In genomic region chr1:19232526-19232851, GRCh38 we compare ENCODE assay signal across 10 cellular contexts. TPM values are rescaled to one million over a fixed set of nuclear protein-coding genes. Genes with fewer than 3 reads are reported as not detected.
DNase-seq lines count a peak whose midpoint lies in the region; ATAC-seq and TF ChIP-seq lines count a peak whose summit lies in the region.
"Had no signal": no experiment of that assay in that cellular context is flagged by ENCODE, and none has a peak within 500 bp of the region (broad histone marks: within the 10 kb centered on the region; RNA-seq: fewer than 3 reads in every experiment).

No MANE protein-coding gene starts in this region.

- H3K27ac ChIP-seq in dorsolateral prefrontal cortex, result peak overlapping the region in 55 of 59 donors; percentile 0 to 82 (median 74)
- H3K27ac ChIP-seq in liver (ENCODE audit: low read depth in 1 of 2, low read length in 2 of 2), result no peak overlapping the region
- no peak overlapping the region for H3K27ac ChIP-seq in neuronal stem cell (replicated peaks; ENCODE audit: low read length)

- ATAC-seq in Right ventricle myocardium superior (ENCODE audit: poor library complexity) (peak; percentile 90), GM21423 (IDR thresholded peaks at IDR 0.05; ENCODE audit: unreplicated experiment) (no peak)

- H3K4me1 ChIP-seq in liver (ENCODE audit: control insufficient read depth in 4 of 4, insufficient read depth in 4 of 4, low read length in 3 of 4) (peaks cover 3 to 16% (median 15%) of the 10 kb centered on the region in 4 donors), neuronal stem cell (ENCODE audit: control insufficient read depth in 2 of 2, insufficient read depth in 1 of 2, low read depth in 1 of 2, low read length in 2 of 2) (no peaks in the 10 kb centered on the region)
- H3K4me1 ChIP-seq: BE2C had no signal

- intact Hi-C loops in Right ventricle myocardium superior (cut with DNase I), result no loop called here
- intact Hi-C loops in cardiac septum (cut with DNase I), result no loop called here
- intact Hi-C loops in dorsolateral prefrontal cortex (cut with DNase I), result no loop called here

- H4K8ac ChIP-seq in neuronal stem cell (ENCODE audit: low read depth, low read length), result no peak overlapping the region

- no peak overlapping the region for H2BK15ac ChIP-seq in neuronal stem cell (ENCODE audit: low read length)

- no peak overlapping the region for H3K14ac ChIP-seq in neuronal stem cell (ENCODE audit: low read length)

- H2BK120ac ChIP-seq in neuronal stem cell (ENCODE audit: low read depth, low read length), result no peak overlapping the region

- H2BK12ac ChIP-seq in neuronal stem cell (ENCODE audit: low read length), result no peak overlapping the region

- H3K9me3 ChIP-seq in liver (ENCODE audit: control insufficient read depth in 4 of 4, low read length in 3 of 4) (no peaks in the 10 kb centered on the region), neuronal stem cell (replicated peaks in 1 of 2; ENCODE audit: control insufficient read depth in 2 of 2, insufficient read depth in 1 of 2, low read depth in 1 of 2, low read length in 2 of 2) (no peaks in the 10 kb centered on the region)
- H3K9me3 ChIP-seq: BE2C had no signal

- H3K4ac ChIP-seq in neuronal stem cell (ENCODE audit: low read length), result no peak overlapping the region

- H3K36me3 ChIP-seq in liver (ENCODE audit: control insufficient read depth in 4 of 4, insufficient read depth in 3 of 4, low read depth in 1 of 4, low read length in 3 of 4) (peaks cover 23 to 58% (median 31%) of the 10 kb centered on the region in 4 donors), neuronal stem cell (replicated peaks in 1 of 2; ENCODE audit: control insufficient read depth in 2 of 2, insufficient read depth in 2 of 2, low read length in 2 of 2) (peaks cover 46 to 87% of the 10 kb centered on the region in 2 donors)

- DNase-seq in Right ventricle myocardium superior (no peak), cardiac septum (ENCODE audit: low spot score) (no peak), dorsolateral prefrontal cortex (no peak), neuronal stem cell (ENCODE audit: low spot score) (no peak), NCI-H524 treated with DMSO at 0.1 percent for 48 hours (lab: John Stamatoyannopoulos, UW) (no peak), NOMO-1 (lab: John Stamatoyannopoulos, UW; ENCODE audit: unreplicated experiment in 2 of 2) (no peak)
- DNase-seq: BE2C, NCI-H774 had no signal

- H2BK5ac ChIP-seq in neuronal stem cell (ENCODE audit: low read length), result no peak overlapping the region

- peak overlapping the region in 3 of 59 donors; percentile 7 to 20 (median 12) for H3K4me3 ChIP-seq in dorsolateral prefrontal cortex
- H3K4me3 ChIP-seq in liver (ENCODE audit: low read depth in 1 of 3, low read length in 3 of 3), result no peak overlapping the region
- no peak overlapping the region for H3K4me3 ChIP-seq in neuronal stem cell (ENCODE audit: low read length in 2 of 2)

- no peak overlapping the region for H3K18ac ChIP-seq in neuronal stem cell (ENCODE audit: low read length)

- H4K91ac ChIP-seq in neuronal stem cell (ENCODE audit: low read depth, low read length, poor library complexity), result no peak overlapping the region

- no peaks in the 10 kb centered on the region for H3K79me1 ChIP-seq in neuronal stem cell (ENCODE audit: low read depth, low read length)

- TF ChIP-seq RAD21 in liver (IDR thresholded peaks at IDR 0.05), result peak; percentile 52 to 61

- H3K23ac ChIP-seq in neuronal stem cell (ENCODE audit: low read depth, low read length, poor library complexity), result no peak overlapping the region

- no peak overlapping the region for H3K4me2 ChIP-seq in neuronal stem cell (ENCODE audit: insufficient read depth, low read length, poor library complexity, severe bottlenecking)

- H2AK5ac ChIP-seq in neuronal stem cell (ENCODE audit: low read depth, low read length), result no peak overlapping the region

- H3K27me3 ChIP-seq in dorsolateral prefrontal cortex (no peaks in the 10 kb centered on the region), liver (ENCODE audit: control insufficient read depth in 4 of 4, insufficient read depth in 4 of 4, low read length in 3 of 4) (no peaks in the 10 kb centered on the region), neuronal stem cell (ENCODE audit: control insufficient read depth in 3 of 3, insufficient read depth in 3 of 3, low read depth in 1 of 3, low read length in 3 of 3) (no peaks in the 10 kb centered on the region)
- H3K27me3 ChIP-seq: BE2C had no signal

- TF ChIP-seq CTCF in dorsolateral prefrontal cortex (IDR thresholded peaks at IDR 0.05 in 54 of 56, conservative IDR thresholded peaks at IDR 0.05 in 2 of 56; ENCODE audit: low read depth in 1 of 56, partially characterized antibody in 56 of 56) (peak in 7 of 56 donors; percentile 13 to 27 (median 20)), liver (IDR thresholded peaks at IDR 0.05; ENCODE audit: low read depth, low read length, missing input control) (no peak)

- H2AFZ ChIP-seq in neuronal stem cell (ENCODE audit: low read length), result no peak overlapping the region

- H3K9ac ChIP-seq in liver (ENCODE audit: low read depth in 1 of 2, low read length in 2 of 2), result no peak overlapping the region
- H3K9ac ChIP-seq in neuronal stem cell (ENCODE audit: low read depth, low read length, poor library complexity), result no peak overlapping the region

TF ChIP-seq in liver, 16 proteins besides CTCF, POLR2A, EP300 and RAD21 (continues in another document):
- no peak for TF ChIP-seq FOXA1 (IDR thresholded peaks at IDR 0.05)
- peak; percentile 42 for TF ChIP-seq FOXA2 (IDR thresholded peaks at IDR 0.05)
- TF ChIP-seq NR2F2 (IDR thresholded peaks at IDR 0.05), result no peak
- TF ChIP-seq GABPA (IDR thresholded peaks at IDR 0.05 in 1 of 2, conservative IDR thresholded peaks at IDR 0.05 in 1 of 2), result peak in 1 of 2 donors; percentile 34
- TF ChIP-seq TAF1 (conservative IDR thresholded peaks at IDR 0.05), result no peak
- TF ChIP-seq MAX (IDR thresholded peaks at IDR 0.05), result peak; percentile 61
- TF ChIP-seq EGR1 (IDR thresholded peaks at IDR 0.05; ENCODE audit: low read depth in 2 of 2), result peak in 1 of 2 donors; percentile 58
- TF ChIP-seq YY1 (IDR thresholded peaks at IDR 0.05), result peak; percentile 30
- TF ChIP-seq HNF4G (IDR thresholded peaks at IDR 0.05), result peak; percentile 26
- TF ChIP-seq ZBTB33 (IDR thresholded peaks at IDR 0.05), result no peak

RNA-seq across cellular contexts. Expression of gene EMC1, which starts 18.8 kb away (rescaled TPM):
- total RNA-seq in Right ventricle myocardium superior (23.7 TPM), cardiac septum (28.6 TPM), dorsolateral prefrontal cortex (100 to 1,000 TPM in 14 of 120 experiments, 10 to 100 TPM in 106; 58.6 to 120 (median 88.1) TPM), liver (10 to 100 TPM; 16.3 to 33.6 TPM)
- 10 to 100 TPM in 1 of 2 donors, 1 to 10 TPM in 1; 8.0 to 13.4 TPM for polyA plus RNA-seq in liver
- polyA plus RNA-seq in neuronal stem cell (2013, experiment 1 of 2), result 19.9 TPM
- polyA plus RNA-seq in neuronal stem cell (2013, experiment 2 of 2), result 21.2 TPM

RNA-seq across cellular contexts. Expression of gene MRTO4, which starts 19.1 kb away (rescaled TPM):
- total RNA-seq in Right ventricle myocardium superior (10.8 TPM), cardiac septum (14.8 TPM), dorsolateral prefrontal cortex (10 to 100 TPM; 18.3 to 47.2 (median 30.0) TPM), liver (1 to 10 TPM; 9.5 to 9.8 TPM)
- polyA plus RNA-seq in liver, result 10 to 100 TPM; 10.5 to 11.1 TPM
- 29.5 TPM for polyA plus RNA-seq in neuronal stem cell (2013, experiment 1 of 2)
- 28.5 TPM for polyA plus RNA-seq in neuronal stem cell (2013, experiment 2 of 2)

RNA-seq across cellular contexts. Expression of gene UBR4, which starts 22.4 kb away (rescaled TPM):
- total RNA-seq in Right ventricle myocardium superior (58.1 TPM), cardiac septum (95.7 TPM), dorsolateral prefrontal cortex (100 to 1,000 TPM; 143 to 247 (median 184) TPM), liver (100 to 1,000 TPM in 1 of 2 donors, 10 to 100 TPM in 1; 97.5 to 156 TPM)
- 10 to 100 TPM; 45.4 to 76.2 TPM for polyA plus RNA-seq in liver
- polyA plus RNA-seq in neuronal stem cell (2013, experiment 1 of 2), result 32.1 TPM
- 32.4 TPM for polyA plus RNA-seq in neuronal stem cell (2013, experiment 2 of 2)

RNA-seq across cellular contexts. Expression of gene AKR7A3, which starts 56.1 kb away (rescaled TPM):
- total RNA-seq in Right ventricle myocardium superior, result not detected
- total RNA-seq in cardiac septum, result 0.32 TPM
- total RNA-seq in dorsolateral prefrontal cortex, result 1 to 10 TPM; 2.0 to 9.0 (median 4.2) TPM
- 10 to 100 TPM in 1 of 2 donors, under 1 TPM in 1; 0.23 to 43.6 TPM for total RNA-seq in liver
- 10 to 100 TPM; 66.3 to 69.6 TPM for polyA plus RNA-seq in liver
- polyA plus RNA-seq in neuronal stem cell (2013, experiment 1 of 2), result 0.71 TPM
- 0.62 TPM for polyA plus RNA-seq in neuronal stem cell (2013, experiment 2 of 2)

Comparison
In these comparisons a context has a peak if more than half of its experiments do, and no peak if none do; other contexts are left out.
1. H3K27ac ChIP-seq: peak in dorsolateral prefrontal cortex (55 of 59); none in liver (0 of 2) and neuronal stem cell (single experiment).